ENCODE assay signal across 8 cellular contexts in the genomic region with DNA sequence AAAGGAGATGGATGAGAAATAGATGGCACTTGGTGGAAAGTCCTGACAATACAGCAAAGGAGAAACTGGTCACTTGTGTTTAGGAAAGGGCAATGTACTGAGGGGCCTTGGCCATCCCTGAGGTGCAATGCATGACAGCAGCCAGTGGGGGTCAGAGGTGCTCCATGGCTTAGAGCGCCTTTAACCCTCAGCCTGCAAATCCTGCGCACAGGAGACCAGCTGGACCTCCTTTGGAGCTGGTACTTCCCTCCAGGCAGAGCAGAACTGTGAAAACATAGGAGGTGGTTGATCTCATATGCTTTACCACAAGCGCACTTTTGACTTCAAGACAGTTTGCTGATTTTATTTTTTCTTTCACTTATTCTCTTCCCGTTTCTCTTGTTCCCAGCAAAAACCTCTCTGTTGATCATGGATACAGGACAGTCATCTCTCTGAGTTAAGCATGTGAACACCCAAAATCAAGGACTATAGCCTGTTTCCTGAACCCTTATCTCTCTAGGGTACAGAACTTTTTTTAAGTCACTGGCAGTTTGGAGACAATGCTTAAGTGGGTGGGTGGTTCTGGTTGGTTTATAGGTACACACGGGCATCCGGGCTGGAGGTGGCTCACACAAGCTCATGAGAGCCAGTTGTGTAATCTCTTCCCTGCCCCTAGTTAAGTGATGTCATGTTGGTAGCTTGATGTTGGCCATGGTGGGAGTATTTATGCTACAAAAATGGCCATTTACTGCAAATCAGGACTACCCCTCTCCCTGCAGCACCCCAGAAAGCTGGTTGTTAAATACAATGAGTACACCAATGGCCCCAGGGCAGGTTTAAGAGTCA. TPM values are rescaled to one million over a fixed set of nuclear protein-coding genes. Genes with fewer than 3 reads are reported as not detected.
DNase-seq lines count a peak whose midpoint lies in the region; ATAC-seq lines count a peak whose summit lies in the region.

No MANE protein-coding gene starts in this region.

- DNase-seq in C1 segment of cervical spinal cord (lab: John Stamatoyannopoulos, UW) = peak in 12 of 14 donors; percentile 33 to 80 (median 64)
- peak; percentile 88 for DNase-seq in NCI-H82 (lab: John Stamatoyannopoulos, UW)
- DNase-seq in activated CD4-positive, alpha-beta T cell treated with anti-CD3 and anti-CD28 coated beads, Interleukin-2, amount 50 U/mL, for 48 hours = peak; percentile 83 to 86
- DNase-seq in dermis microvascular lymphatic vessel endothelial cell (ENCODE audit: low read depth in 2 of 2) = peak; percentile 81 to 86
- DNase-seq in lung microvascular endothelial cell (ENCODE audit: low read depth in 2 of 2) = peak; percentile 89 to 92
- DNase-seq in stimulated activated CD8-positive, alpha-beta memory T cell treated with anti-CD3 and anti-CD28 coated beads, Interleukin-15, amount 100 ng/mL, for 24 hours (ENCODE audit: low read depth) = peak; percentile 46

- peak; percentile 69 for ATAC-seq in GM19324 (IDR thresholded peaks at IDR 0.05; ENCODE audit: low FRiP score, unreplicated experiment)
- ATAC-seq in HG03378 (IDR thresholded peaks at IDR 0.05; ENCODE audit: unreplicated experiment) = peak; percentile 83

RNA-seq across cellular contexts. Expression of a gene that starts 37.6 kb away (rescaled TPM):
- total RNA-seq in dermis microvascular lymphatic vessel endothelial cell (3.7 and 4.0 TPM in 2 replicates), lung microvascular endothelial cell (1.2 and 3.9 TPM in 2 replicates)

Comparison
In these comparisons a context has a peak if more than half of its experiments do, and no peak if none do; other contexts are left out.
1. Peak in every context shown above with its lines: DNase-seq and ATAC-seq.